2 cellular contexts compared by ENCODE assay signal in the genomic region with DNA sequence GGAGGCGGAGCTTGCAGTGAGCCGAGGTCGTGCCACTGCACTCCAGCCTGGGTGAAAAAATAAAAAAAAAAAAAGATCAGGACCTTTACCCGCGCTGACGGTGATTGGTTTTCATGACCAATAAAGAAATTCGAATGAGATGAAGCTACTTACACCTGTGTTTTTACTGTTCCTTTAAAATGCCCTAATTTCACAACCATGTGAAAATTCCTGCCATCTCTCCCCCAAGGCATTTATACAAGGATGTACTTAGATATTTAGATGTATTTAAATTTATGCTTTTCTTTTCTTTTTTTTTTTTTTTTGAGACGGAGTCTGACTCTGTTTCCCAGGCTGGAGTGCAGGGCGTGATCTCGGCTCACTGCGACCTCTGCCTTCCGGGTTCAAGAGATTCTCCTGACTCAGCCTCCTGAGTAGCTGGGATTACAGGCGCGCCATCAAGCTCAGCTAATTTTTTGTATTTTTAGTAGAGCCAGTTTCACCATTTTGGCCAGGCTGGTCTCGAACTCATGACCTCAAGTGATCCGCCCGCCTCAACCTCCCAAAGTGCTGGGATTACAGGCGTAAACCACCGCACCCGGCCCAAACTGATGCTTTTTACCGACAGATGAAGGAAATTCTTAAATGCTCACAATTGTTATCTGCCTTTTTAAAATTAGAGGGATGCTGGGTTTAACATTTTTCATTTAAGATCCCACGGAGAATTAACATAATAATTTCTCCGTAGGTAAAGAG.
TF ChIP-seq lines count a peak whose summit lies in the region.

No MANE protein-coding gene starts in this region.

TF ChIP-seq in IMR-90, 13 proteins besides CTCF, POLR2A, EP300 and RAD21:
- TF ChIP-seq RFX5 (IDR thresholded peaks at IDR 0.05; ENCODE audit: low read depth, low read length) (no peak), FOS (IDR thresholded peaks at IDR 0.05; ENCODE audit: low read depth, low read length) (no peak), MAZ (IDR thresholded peaks at IDR 0.05; ENCODE audit: borderline replicate concordance, low read depth, low read length) (no peak), CHD1 (IDR thresholded peaks at IDR 0.05; ENCODE audit: low read depth, low read length) (no peak), CEBPB (IDR thresholded peaks at IDR 0.05; ENCODE audit: low read depth, low read length) (no peak), RCOR1 (IDR thresholded peaks at IDR 0.05; ENCODE audit: insufficient replicate concordance, low read length) (no peak), SMC3 (IDR thresholded peaks at IDR 0.05; ENCODE audit: low read depth, low read length) (no peak), MAFK (IDR thresholded peaks at IDR 0.05; ENCODE audit: low read depth, low read length) (no peak), NFE2L2 (IDR thresholded peaks at IDR 0.05; ENCODE audit: low read depth, low read length) (no peak), MXI1 (IDR thresholded peaks at IDR 0.05; ENCODE audit: borderline replicate concordance, low read depth, low read length) (no peak), BHLHE40 (IDR thresholded peaks at IDR 0.05; ENCODE audit: low read depth, low read length) (no peak)
- TF ChIP-seq, protein P1, sequence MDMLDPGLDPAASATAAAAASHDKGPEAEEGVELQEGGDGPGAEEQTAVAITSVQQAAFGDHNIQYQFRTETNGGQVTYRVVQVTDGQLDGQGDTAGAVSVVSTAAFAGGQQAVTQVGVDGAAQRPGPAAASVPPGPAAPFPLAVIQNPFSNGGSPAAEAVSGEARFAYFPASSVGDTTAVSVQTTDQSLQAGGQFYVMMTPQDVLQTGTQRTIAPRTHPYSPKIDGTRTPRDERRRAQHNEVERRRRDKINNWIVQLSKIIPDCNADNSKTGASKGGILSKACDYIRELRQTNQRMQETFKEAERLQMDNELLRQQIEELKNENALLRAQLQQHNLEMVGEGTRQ (IDR thresholded peaks at IDR 0.05; ENCODE audit: low read depth, low read length) = no peak
- TF ChIP-seq, protein P2, sequence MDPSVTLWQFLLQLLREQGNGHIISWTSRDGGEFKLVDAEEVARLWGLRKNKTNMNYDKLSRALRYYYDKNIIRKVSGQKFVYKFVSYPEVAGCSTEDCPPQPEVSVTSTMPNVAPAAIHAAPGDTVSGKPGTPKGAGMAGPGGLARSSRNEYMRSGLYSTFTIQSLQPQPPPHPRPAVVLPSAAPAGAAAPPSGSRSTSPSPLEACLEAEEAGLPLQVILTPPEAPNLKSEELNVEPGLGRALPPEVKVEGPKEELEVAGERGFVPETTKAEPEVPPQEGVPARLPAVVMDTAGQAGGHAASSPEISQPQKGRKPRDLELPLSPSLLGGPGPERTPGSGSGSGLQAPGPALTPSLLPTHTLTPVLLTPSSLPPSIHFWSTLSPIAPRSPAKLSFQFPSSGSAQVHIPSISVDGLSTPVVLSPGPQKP (IDR thresholded peaks at IDR 0.05; ENCODE audit: borderline replicate concordance, low read depth, low read length) = no peak

TF ChIP-seq in GM12878, 131 proteins besides CTCF, POLR2A, EP300 and RAD21:
- no peak for TF ChIP-seq NFIC (IDR thresholded peaks at IDR 0.05; ENCODE audit: low read depth, low read length)
- TF ChIP-seq, protein P3, sequence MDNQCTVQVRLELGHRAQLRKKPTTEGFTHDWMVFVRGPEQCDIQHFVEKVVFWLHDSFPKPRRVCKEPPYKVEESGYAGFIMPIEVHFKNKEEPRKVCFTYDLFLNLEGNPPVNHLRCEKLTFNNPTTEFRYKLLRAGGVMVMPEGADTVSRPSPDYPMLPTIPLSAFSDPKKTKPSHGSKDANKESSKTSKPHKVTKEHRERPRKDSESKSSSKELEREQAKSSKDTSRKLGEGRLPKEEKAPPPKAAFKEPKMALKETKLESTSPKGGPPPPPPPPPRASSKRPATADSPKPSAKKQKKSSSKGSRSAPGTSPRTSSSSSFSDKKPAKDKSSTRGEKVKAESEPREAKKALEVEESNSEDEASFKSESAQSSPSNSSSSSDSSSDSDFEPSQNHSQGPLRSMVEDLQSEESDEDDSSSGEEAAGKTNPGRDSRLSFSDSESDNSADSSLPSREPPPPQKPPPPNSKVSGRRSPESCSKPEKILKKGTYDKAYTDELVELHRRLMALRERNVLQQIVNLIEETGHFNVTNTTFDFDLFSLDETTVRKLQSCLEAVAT (IDR thresholded peaks at IDR 0.05) = peak; percentile 3; the same call in 1 of the 2 replicates
